1 cellular context compared by ENCODE assay signal in the genomic region with DNA sequence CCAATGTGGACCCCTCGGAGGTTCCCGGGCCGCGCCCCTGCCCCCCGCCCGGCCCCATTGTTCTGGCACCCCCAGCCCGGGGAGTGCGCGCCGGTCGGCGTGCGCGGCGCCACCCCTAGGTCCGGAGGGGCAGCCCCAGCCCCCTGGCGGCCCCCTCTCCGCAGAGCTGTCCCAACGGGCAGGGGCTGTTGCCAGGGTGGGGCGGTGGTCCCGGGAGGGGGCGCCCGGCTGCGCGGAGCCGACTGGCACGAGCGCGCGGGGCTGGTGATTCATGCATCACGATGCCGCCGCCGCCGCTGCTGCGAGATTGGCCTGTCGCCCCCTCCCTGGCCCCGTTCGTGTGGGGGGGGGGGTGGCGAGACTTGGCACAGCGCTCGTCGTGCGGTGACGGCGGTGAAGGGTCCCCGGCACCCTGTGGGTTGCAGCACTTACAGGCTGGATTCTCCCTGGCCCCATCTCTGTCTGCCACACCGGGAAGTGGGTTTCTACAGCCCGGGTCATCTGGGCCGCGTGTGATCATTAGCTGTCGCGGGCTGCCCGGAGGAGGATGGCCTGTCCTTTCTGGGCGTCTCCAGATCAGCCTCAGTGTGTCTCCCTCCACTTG.
TF ChIP-seq lines count a peak whose summit lies in the region.

No MANE protein-coding gene starts in this region.

TF ChIP-seq in K562, 482 proteins besides CTCF, POLR2A, EP300 and RAD21 (continued from another document):
- TF ChIP-seq, protein P1, sequence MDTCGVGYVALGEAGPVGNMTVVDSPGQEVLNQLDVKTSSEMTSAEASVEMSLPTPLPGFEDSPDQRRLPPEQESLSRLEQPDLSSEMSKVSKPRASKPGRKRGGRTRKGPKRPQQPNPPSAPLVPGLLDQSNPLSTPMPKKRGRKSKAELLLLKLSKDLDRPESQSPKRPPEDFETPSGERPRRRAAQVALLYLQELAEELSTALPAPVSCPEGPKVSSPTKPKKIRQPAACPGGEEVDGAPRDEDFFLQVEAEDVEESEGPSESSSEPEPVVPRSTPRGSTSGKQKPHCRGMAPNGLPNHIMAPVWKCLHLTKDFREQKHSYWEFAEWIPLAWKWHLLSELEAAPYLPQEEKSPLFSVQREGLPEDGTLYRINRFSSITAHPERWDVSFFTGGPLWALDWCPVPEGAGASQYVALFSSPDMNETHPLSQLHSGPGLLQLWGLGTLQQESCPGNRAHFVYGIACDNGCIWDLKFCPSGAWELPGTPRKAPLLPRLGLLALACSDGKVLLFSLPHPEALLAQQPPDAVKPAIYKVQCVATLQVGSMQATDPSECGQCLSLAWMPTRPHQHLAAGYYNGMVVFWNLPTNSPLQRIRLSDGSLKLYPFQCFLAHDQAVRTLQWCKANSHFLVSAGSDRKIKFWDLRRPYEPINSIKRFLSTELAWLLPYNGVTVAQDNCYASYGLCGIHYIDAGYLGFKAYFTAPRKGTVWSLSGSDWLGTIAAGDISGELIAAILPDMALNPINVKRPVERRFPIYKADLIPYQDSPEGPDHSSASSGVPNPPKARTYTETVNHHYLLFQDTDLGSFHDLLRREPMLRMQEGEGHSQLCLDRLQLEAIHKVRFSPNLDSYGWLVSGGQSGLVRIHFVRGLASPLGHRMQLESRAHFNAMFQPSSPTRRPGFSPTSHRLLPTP (IDR thresholded peaks at IDR 0.05; ENCODE audit: borderline replicate concordance, extremely low read depth, insufficient read length), result no peak
- TF ChIP-seq, protein P2, sequence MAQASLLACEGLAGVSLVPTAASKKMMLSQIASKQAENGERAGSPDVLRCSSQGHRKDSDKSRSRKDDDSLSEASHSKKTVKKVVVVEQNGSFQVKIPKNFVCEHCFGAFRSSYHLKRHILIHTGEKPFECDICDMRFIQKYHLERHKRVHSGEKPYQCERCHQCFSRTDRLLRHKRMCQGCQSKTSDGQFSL (CRISPR knock-in tag; IDR thresholded peaks at IDR 0.05), result peak; percentile 86
- TF ChIP-seq, protein P2 (tag; IDR thresholded peaks at IDR 0.05), result no peak
- no peak for TF ChIP-seq ZNF766 (CRISPR knock-in tag; conservative IDR thresholded peaks at IDR 0.05)
- peak; percentile 88; the same call in 1 of the 2 replicates for TF ChIP-seq ZBTB7A (IDR thresholded peaks at IDR 0.05; ENCODE audit: borderline replicate concordance, control insufficient read depth, low read depth, low read length)
- TF ChIP-seq, protein P3, sequence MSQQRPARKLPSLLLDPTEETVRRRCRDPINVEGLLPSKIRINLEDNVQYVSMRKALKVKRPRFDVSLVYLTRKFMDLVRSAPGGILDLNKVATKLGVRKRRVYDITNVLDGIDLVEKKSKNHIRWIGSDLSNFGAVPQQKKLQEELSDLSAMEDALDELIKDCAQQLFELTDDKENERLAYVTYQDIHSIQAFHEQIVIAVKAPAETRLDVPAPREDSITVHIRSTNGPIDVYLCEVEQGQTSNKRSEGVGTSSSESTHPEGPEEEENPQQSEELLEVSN (IDR thresholded peaks at IDR 0.05; ENCODE audit: borderline replicate concordance in 1 of 2, extremely low read depth in 1 of 2, insufficient read depth in 1 of 2, insufficient read length in 1 of 2, low read depth in 1 of 2, low read length in 1 of 2, poor library complexity in 1 of 2, severe bottlenecking in 1 of 2), result peak in 1 of 2 experiments; percentile 33
- TF ChIP-seq, protein P4, sequence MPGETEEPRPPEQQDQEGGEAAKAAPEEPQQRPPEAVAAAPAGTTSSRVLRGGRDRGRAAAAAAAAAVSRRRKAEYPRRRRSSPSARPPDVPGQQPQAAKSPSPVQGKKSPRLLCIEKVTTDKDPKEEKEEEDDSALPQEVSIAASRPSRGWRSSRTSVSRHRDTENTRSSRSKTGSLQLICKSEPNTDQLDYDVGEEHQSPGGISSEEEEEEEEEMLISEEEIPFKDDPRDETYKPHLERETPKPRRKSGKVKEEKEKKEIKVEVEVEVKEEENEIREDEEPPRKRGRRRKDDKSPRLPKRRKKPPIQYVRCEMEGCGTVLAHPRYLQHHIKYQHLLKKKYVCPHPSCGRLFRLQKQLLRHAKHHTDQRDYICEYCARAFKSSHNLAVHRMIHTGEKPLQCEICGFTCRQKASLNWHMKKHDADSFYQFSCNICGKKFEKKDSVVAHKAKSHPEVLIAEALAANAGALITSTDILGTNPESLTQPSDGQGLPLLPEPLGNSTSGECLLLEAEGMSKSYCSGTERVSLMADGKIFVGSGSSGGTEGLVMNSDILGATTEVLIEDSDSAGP (CRISPR knock-in tag; IDR thresholded peaks at IDR 0.05), result no peak
- TF ChIP-seq ZFP36 (IDR thresholded peaks at IDR 0.05; ENCODE audit: low read depth, low read length, partially characterized antibody), result peak; percentile 36
